In genomic region chr5:122656107-122656506, GRCh38 we compare ENCODE assay signal across 22 cellular contexts.
DNase-seq lines count a peak whose midpoint lies in the region; ATAC-seq, FAIRE-seq and TF ChIP-seq lines count a peak whose summit lies in the region.
"Had no signal": no experiment of that assay in that cellular context is flagged by ENCODE, and none has a peak within 500 bp of the region (broad histone marks: within the 10 kb centered on the region; RNA-seq: fewer than 3 reads in every experiment).

No MANE protein-coding gene starts in this region.

- H3K9ac ChIP-seq in SK-N-SH, result no peak overlapping the region
- no peak overlapping the region for H3K9ac ChIP-seq in astrocyte (ENCODE audit: low read length)

- CTCF ChIA-PET in SK-N-SH (lab: Yijun Ruan, JAX), result no interaction called here

- H4K20me1 ChIP-seq in SK-N-SH (ENCODE audit: insufficient read depth) (no peaks in the 10 kb centered on the region), astrocyte (ENCODE audit: insufficient read depth, low read length) (no peaks in the 10 kb centered on the region)

- no peaks in the 10 kb centered on the region for H3K79me2 ChIP-seq in SK-N-SH (ENCODE audit: insufficient read depth)
- no peaks in the 10 kb centered on the region for H3K79me2 ChIP-seq in astrocyte (ENCODE audit: insufficient read depth, low read length)

- H3K4me1 Mint-ChIP-seq in astrocyte (ENCODE audit: low read depth, unreplicated experiment), result peaks cover 4% of the 10 kb centered on the region
- H3K4me1 Mint-ChIP-seq: CD4-positive, alpha-beta memory T cell; GM23338 had no signal

- WGBS in SK-N-SH (ENCODE audit: low lambda C conversion rate), result 41% methylated on average over 5 of the region's 5 CpGs

- no peak for TF ChIP-seq RAD21 in SK-N-SH (IDR thresholded peaks at IDR 0.05; ENCODE audit: low read length)

- H3K9me3 Mint-ChIP-seq in astrocyte (ENCODE audit: unreplicated experiment), result no peaks in the 10 kb centered on the region
- H3K9me3 Mint-ChIP-seq: GM23338 had no signal

- H3K36me3 ChIP-seq in SK-N-SH (replicated peaks in 1 of 2; ENCODE audit: control insufficient read depth in 1 of 2, insufficient read depth in 2 of 2, low read length in 1 of 2) (no peaks in the 10 kb centered on the region), astrocyte (ENCODE audit: insufficient read depth, low read length) (no peaks in the 10 kb centered on the region), upper lobe of right lung (no peaks in the 10 kb centered on the region)
- H3K36me3 ChIP-seq: BE2C, SJCRH30 had no signal

- no peak overlapping the region for H3K4me3 Mint-ChIP-seq in astrocyte (ENCODE audit: unreplicated experiment)
- H3K4me3 Mint-ChIP-seq: CD4-positive, alpha-beta memory T cell; GM23338 had no signal

- H3K36me3 Mint-ChIP-seq in astrocyte (ENCODE audit: low read depth, unreplicated experiment), result no peaks in the 10 kb centered on the region
- H3K36me3 Mint-ChIP-seq: CD4-positive, alpha-beta memory T cell had no signal

- no peak overlapping the region for H3K27ac Mint-ChIP-seq in astrocyte (ENCODE audit: unreplicated experiment)
- H3K27ac Mint-ChIP-seq: CD4-positive, alpha-beta memory T cell; GM23338 had no signal

- FAIRE-seq in astrocyte (lab: Jason Lieb, UNC), result no peak
- FAIRE-seq: GM12878 had no signal

- TF ChIP-seq EP300 in SK-N-SH (IDR thresholded peaks at IDR 0.05; ENCODE audit: borderline replicate concordance in 1 of 2, low read depth in 1 of 2, low read length in 1 of 2), result no peak

- H3F3A ChIP-seq in SK-N-SH (replicated peaks; ENCODE audit: insufficient read depth), result no peaks in the 10 kb centered on the region

- H3K9me2 ChIP-seq in SK-N-SH, result no peaks in the 10 kb centered on the region

- H3K27ac ChIP-seq in SK-N-SH (ENCODE audit: low read depth in 2 of 2, low read length in 1 of 2), result no peak overlapping the region
- no peak overlapping the region for H3K27ac ChIP-seq in astrocyte (ENCODE audit: low read depth, low read length)
- H3K27ac ChIP-seq in upper lobe of right lung, result no peak overlapping the region
- H3K27ac ChIP-seq: 22Rv1, RWPE1, SJCRH30 had no signal

- no peak overlapping the region for H3K4me3 ChIP-seq in SK-N-SH (ENCODE audit: low read depth in 2 of 2, low read length in 1 of 2)
- no peak overlapping the region for H3K4me3 ChIP-seq in astrocyte (ENCODE audit: insufficient read depth, low read depth, low read length)
- no peak overlapping the region for H3K4me3 ChIP-seq in upper lobe of right lung
- H3K4me3 ChIP-seq: GM12878, GM23338, SJCRH30 had no signal

- POLR2A ChIA-PET in SK-N-SH (lab: Yijun Ruan, JAX), result no interaction called here

- no peaks in the 10 kb centered on the region for H3K27me3 Mint-ChIP-seq in astrocyte (ENCODE audit: low read depth, unreplicated experiment)

- H3K27me3 ChIP-seq in SK-N-SH (ENCODE audit: insufficient read depth) (no peaks in the 10 kb centered on the region), astrocyte (ENCODE audit: insufficient read depth, low read length) (no peaks in the 10 kb centered on the region), upper lobe of right lung (no peaks in the 10 kb centered on the region)
- H3K27me3 ChIP-seq: BE2C, SJCRH30 had no signal

- H2AFZ ChIP-seq in SK-N-SH (ENCODE audit: low read depth), result no peak overlapping the region
- H2AFZ ChIP-seq in astrocyte (ENCODE audit: low read depth, low read length), result no peak overlapping the region
- H2AFZ ChIP-seq: GM23338 had no signal

- ATAC-seq in SK-N-SH treated with all-trans-retinoic acid at 6 μM for 48 hours (no peak), upper lobe of right lung (no peak), GM18511 (IDR thresholded peaks at IDR 0.05; ENCODE audit: unreplicated experiment) (no peak)
- ATAC-seq: GM12878, GM23338 had no signal

- H3K4me1 ChIP-seq in SK-N-SH (ENCODE audit: control insufficient read depth in 1 of 2, insufficient read depth in 2 of 2, low read depth in 1 of 2, low read length in 1 of 2), result no peaks in the 10 kb centered on the region; a peak in 1 of 4 replicates
- peaks cover 6% of the 10 kb centered on the region for H3K4me1 ChIP-seq in astrocyte (ENCODE audit: insufficient read depth, low read length)
- H3K4me1 ChIP-seq in upper lobe of right lung, result no peaks in the 10 kb centered on the region
- H3K4me1 ChIP-seq: BE2C had no signal

- TF ChIP-seq CTCF in SK-N-SH (IDR thresholded peaks at IDR 0.05) (no peak), astrocyte (IDR thresholded peaks at IDR 0.05; ENCODE audit: insufficient read depth, low read depth, low read length) (no peak), upper lobe of right lung (IDR thresholded peaks at IDR 0.05) (no peak)

- H3K9me3 ChIP-seq in SK-N-SH, result no peaks in the 10 kb centered on the region
- no peaks in the 10 kb centered on the region for H3K9me3 ChIP-seq in astrocyte (ENCODE audit: insufficient read depth, low read depth, low read length)
- H3K9me3 ChIP-seq in upper lobe of right lung, result no peaks in the 10 kb centered on the region
- H3K9me3 ChIP-seq: BE2C, SJCRH30 had no signal

- H3K4me2 ChIP-seq in SK-N-SH (no peak overlapping the region), astrocyte (ENCODE audit: low read length) (peak overlapping the region; percentile 30)
- H3K4me2 ChIP-seq: GM23338 had no signal

- intact Hi-C loops in upper lobe of right lung (cut with DNase I), result no loop called here

- DNase-seq in SK-N-SH (no peak), astrocyte (ENCODE audit: low read depth) (no peak), foreskin melanocyte (peak; percentile 12), NCI-H146 (lab: John Stamatoyannopoulos, UW) (no peak), upper lobe of right lung (no peak)
- no peak for DNase-seq in activated CD4-positive, CD25-positive, alpha-beta regulatory T cell treated with anti-CD3 and anti-CD28 coated beads, Interleukin-2, amount 50 U/mL, for 72 hours
- DNase-seq: BE2C; CD4-positive, alpha-beta memory T cell; DMS79 treated with DMSO at 0.1 percent for 48 hours; GDM1; NCI-H2029; NCI-H2171; NCI-H446; NK-92 treated with Interleukin-12 subunit alpha and Interleukin-12 subunit beta, amount 100 ng/mL, for 24 hours; OCI-M1; SJCRH30 had no signal

TF ChIP-seq in SK-N-SH treated with all-trans-retinoic acid at 6 μM for 48 hours, 23 proteins besides CTCF, POLR2A, EP300 and RAD21:
- peak; percentile 41; the same call in 1 of the 2 replicates for TF ChIP-seq ISL1 (CRISPR knock-in tag; IDR thresholded peaks at IDR 0.05)
- TF ChIP-seq CSDC2 (CRISPR knock-in tag; IDR thresholded peaks at IDR 0.05), result no peak
TF ChIP-seq in SK-N-SH treated with all-trans-retinoic acid at 6 μM for 48 hours: peak in this region for 1.

TF ChIP-seq in SK-N-SH, 30 proteins besides CTCF, POLR2A, EP300 and RAD21:
- no peak for TF ChIP-seq REST (IDR thresholded peaks at IDR 0.05; ENCODE audit: low read depth, low read length)
- no peak for TF ChIP-seq NRF1 (IDR thresholded peaks at IDR 0.05; ENCODE audit: low read depth, low read length)
- TF ChIP-seq EZH2phosphoT487 (IDR thresholded peaks at IDR 0.05; ENCODE audit: borderline replicate concordance, low read depth), result no peak
- TF ChIP-seq POLR2AphosphoS5 (IDR thresholded peaks at IDR 0.05; ENCODE audit: low read depth, low read length), result no peak
- TF ChIP-seq RCOR1 (IDR thresholded peaks at IDR 0.05; ENCODE audit: low read length), result no peak
- TF ChIP-seq ZBTB33 (IDR thresholded peaks at IDR 0.05; ENCODE audit: borderline replicate concordance, low read depth), result no peak
